ENCODE assay signal across 19 cellular contexts in the genomic region with DNA sequence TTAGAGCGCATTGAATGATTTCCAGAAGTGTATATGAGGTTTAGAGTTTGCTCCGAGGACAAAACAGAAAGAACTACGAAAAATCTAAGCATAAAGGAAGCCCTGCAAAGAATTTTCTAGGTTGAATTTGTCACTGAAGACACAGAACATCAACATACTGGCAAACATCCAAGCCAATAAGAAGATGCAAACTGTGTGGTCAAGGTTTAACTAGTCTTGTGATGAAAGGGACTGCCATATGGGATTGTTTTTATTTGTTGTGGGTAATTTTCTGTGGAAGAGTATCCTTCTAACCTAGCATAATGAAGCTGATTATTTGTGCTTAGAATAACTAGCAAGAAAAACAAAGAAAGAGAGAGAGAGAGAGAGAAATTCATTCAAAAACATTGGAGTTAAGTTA.
"Had no signal": no experiment of that assay in that cellular context is flagged by ENCODE, and none has a peak within 500 bp of the region (broad histone marks: within the 10 kb centered on the region; RNA-seq: fewer than 3 reads in every experiment).

No MANE protein-coding gene starts in this region.

- ATAC-seq: activated CD8-positive, alpha-beta T cell treated with anti-CD3 and anti-CD28 coated beads for 36 hours; activated naive CD4-positive, alpha-beta T cell treated with anti-CD3 and anti-CD28 coated beads, Interleukin-2, amount 50 U/mL, for 72 hours; activated T-cell treated with anti-CD3 and anti-CD28 coated beads, Interleukin-2, amount 50 U/mL, for 4 hours; body of pancreas; left lung; naive thymus-derived CD4-positive, alpha-beta T cell; pancreas; WTC11 had no signal

- H3K36me3 ChIP-seq: colonic mucosa, esophagus muscularis mucosa, left lung, pancreas, stomach had no signal

- H3K4me1 ChIP-seq: body of pancreas, colonic mucosa, esophagus muscularis mucosa, left lung, pancreas, stomach, testis had no signal

- H3K4me3 ChIP-seq: body of pancreas, colonic mucosa, esophagus muscularis mucosa, left lung, pancreas, stomach, testis had no signal

- DNase-seq: activated CD4-positive, alpha-beta T cell treated with anti-CD3 and anti-CD28 coated beads for 48 hours; activated CD8-positive, alpha-beta T cell treated with anti-CD3 and anti-CD28 coated beads for 36 hours; activated effector memory CD4-positive, alpha-beta T cell treated with anti-CD3 and anti-CD28 coated beads, Interleukin-2, amount 50 U/mL, for 16 hours; activated T-cell treated with anti-CD3 and anti-CD28 coated beads, Interleukin-2, amount 50 U/mL, for 4 hours; amniotic stem cell; body of pancreas; central memory CD4-positive, alpha-beta T cell; colonic mucosa; hippocampal formation; left lung; naive thymus-derived CD4-positive, alpha-beta T cell; pancreas; stimulated activated CD4-positive, alpha-beta T cell treated with anti-CD3 and anti-CD28 coated beads, Interleukin-12 subunit alpha, Interleukin-12 subunit beta, amount 100 ng/mL, for 4 hours; stimulated activated CD4-positive, alpha-beta T cell treated with anti-CD3 and anti-CD28 coated beads, Interleukin-2, amount 100 ng/mL, for 24 hours; stomach; testis had no signal

- H3K27me3 ChIP-seq: body of pancreas, colonic mucosa, esophagus muscularis mucosa, left lung, pancreas, stomach, testis had no signal

- H3K9me3 ChIP-seq: body of pancreas, colonic mucosa, left lung, pancreas, testis had no signal

- H3K27ac ChIP-seq: body of pancreas, colonic mucosa, esophagus muscularis mucosa, left lung, pancreas, stomach, testis had no signal
